Comparison of ENCODE assay signal across 23 cellular contexts in the genomic region with DNA sequence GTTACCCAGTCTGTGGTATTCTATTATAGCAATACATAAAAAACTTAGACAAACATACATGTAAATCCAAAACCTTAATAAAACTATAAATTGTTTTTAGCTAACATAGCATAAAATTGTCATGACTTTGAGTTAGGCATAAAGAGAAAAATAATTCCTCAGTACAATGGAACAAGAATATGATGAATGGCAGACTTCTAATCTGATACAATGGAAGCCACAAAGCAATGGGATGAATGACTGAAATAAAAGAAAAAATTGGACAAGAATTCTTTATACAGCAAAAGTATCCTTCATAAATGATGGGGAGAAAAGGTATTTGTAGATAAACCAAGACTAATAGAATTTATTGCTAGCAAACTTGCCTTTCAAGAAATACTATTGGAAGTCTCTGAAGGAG.
DNase-seq lines count a peak whose midpoint lies in the region; ATAC-seq, FAIRE-seq and TF ChIP-seq lines count a peak whose summit lies in the region.
"Had no signal": no experiment of that assay in that cellular context is flagged by ENCODE, and none has a peak within 500 bp of the region (broad histone marks: within the 10 kb centered on the region; RNA-seq: fewer than 3 reads in every experiment).

No MANE protein-coding gene starts in this region.

- H3K79me2 ChIP-seq in GM12878 (ENCODE audit: control insufficient read depth, insufficient read depth, low read length): no peaks in the 10 kb centered on the region

- BruUV-seq in GM12878 (replicated peaks; lab: Mats Ljungman, UMichigan): no TSS peak

- H3K36me3 ChIP-seq in GM12878 (ENCODE audit: control insufficient read depth in 2 of 2, insufficient read depth in 2 of 2, low read length in 1 of 2): no peaks in the 10 kb centered on the region
- H3K36me3 ChIP-seq: BLaER1 treated with 17β-estradiol and CSF1 and Interleukin-3, amounts not matched to agents 10 nM and 100 nM had no signal

- no peak for FAIRE-seq in GM12878 (lab: Jason Lieb, UNC)
- FAIRE-seq: A549, GM12892, GM18507 had no signal

- TF ChIP-seq RAD21 in GM12878 (IDR thresholded peaks at IDR 0.05; ENCODE audit: insufficient read depth, low read depth, low read length): no peak

- H2AFZ ChIP-seq in GM12878 (ENCODE audit: control insufficient read depth, low read depth, low read length): no peak overlapping the region

- TF ChIP-seq CTCF in GM12878 (IDR thresholded peaks at IDR 0.05 in 2 of 3, conservative IDR thresholded peaks at IDR 0.05 in 1 of 3; ENCODE audit: control insufficient read depth in 2 of 3, extremely low read depth in 1 of 3, insufficient read depth in 1 of 3, low read depth in 3 of 3, low read length in 3 of 3): no peak

- no peak overlapping the region for H3K4me2 ChIP-seq in GM12878 (ENCODE audit: control insufficient read depth, insufficient read depth)
- H3K4me2 ChIP-seq: A549; BLaER1 treated with 17β-estradiol and CSF1 and Interleukin-3, amounts not matched to agents 10 nM and 100 nM had no signal

- no peak for TF ChIP-seq EP300 in GM12878 (IDR thresholded peaks at IDR 0.05; ENCODE audit: borderline replicate concordance in 1 of 2, control insufficient read depth in 1 of 2, low read depth in 2 of 2, low read length in 2 of 2)

- H3K9me3 ChIP-seq in GM12878 (replicated peaks; ENCODE audit: control insufficient read depth, insufficient read depth, low read length): no peaks in the 10 kb centered on the region
- H3K9me3 ChIP-seq: A549 had no signal

- H3K4me1 ChIP-seq in GM12878 (ENCODE audit: control insufficient read depth, insufficient read depth, low read length): no peaks in the 10 kb centered on the region
- H3K4me1 ChIP-seq: A549; BLaER1 treated with 17β-estradiol and CSF1 and Interleukin-3, amounts not matched to agents 10 nM and 100 nM had no signal

- intact Hi-C loops in GM12878 (cut with micrococcal nuclease; ENCODE audit: unreplicated experiment): loop anchor here (5.0 to 10.0 kb wide), 2 partner anchors 753 to 816 kb away; no protein-coding TSS in a partner anchor

- TF ChIP-seq POLR2A in GM12878 (IDR thresholded peaks at IDR 0.05; ENCODE audit: low read depth, low read length): no peak

- SMC1A ChIA-PET in GM12878 (lab: Charles Lee; ENCODE audit: uncharacterized antibody, unreplicated experiment): interaction anchor here (0.7 to 1.3 kb wide), 2 partner anchors 312 to 816 kb away, joined by 3 read pairs; no protein-coding TSS in a partner anchor

- in situ Hi-C loops in Caki2 (cut with HindIII; ENCODE audit: low pct_unique_long_range_greater_than_20kb, low sequenced_read_pairs) (no loop called here), GM12878 (cut with MboI) (no loop called here)

- no peak overlapping the region for H3K4me3 ChIP-seq in GM12878
- H3K4me3 ChIP-seq: A549; BLaER1 treated with 17β-estradiol and CSF1 and Interleukin-3, amounts not matched to agents 10 nM and 100 nM had no signal

- ATAC-seq in GM12878: no peak
- ATAC-seq: A549 had no signal

- H3K27ac ChIP-seq in GM12878 (ENCODE audit: control insufficient read depth, insufficient read depth): no peak overlapping the region
- H3K27ac ChIP-seq: 22Rv1; A549; BLaER1 treated with 17β-estradiol and CSF1 and Interleukin-3, amounts not matched to agents 10 nM and 100 nM; C4-2B had no signal

- POLR2A ChIA-PET in GM12878 (lab: Charles Lee): no interaction called here

- RAD21 ChIA-PET in GM12878 (lab: Charles Lee; ENCODE audit: unreplicated experiment): no interaction called here

- H3K27me3 ChIP-seq in GM12878 (replicated peaks in 1 of 2; ENCODE audit: control insufficient read depth in 2 of 2, insufficient read depth in 2 of 2, low read length in 1 of 2): no peaks in the 10 kb centered on the region
- H3K27me3 ChIP-seq: BLaER1 treated with 17β-estradiol and CSF1 and Interleukin-3, amounts not matched to agents 10 nM and 100 nM had no signal

- DNase-seq in DMS53 (lab: John Stamatoyannopoulos, UW) (peak; percentile 7), DMS53 treated with DMSO at 0.1 percent for 48 hours (lab: John Stamatoyannopoulos, UW; ENCODE audit: unreplicated experiment) (no peak), Caki2 (ENCODE audit: low read depth) (peak; percentile 3), GM12878 (ENCODE audit: low read depth, low spot score) (no peak), D341Med (ENCODE audit: low spot score) (no peak), GM03348 (ENCODE audit: low spot score) (no peak)
- DNase-seq: AML-193; Calu3; CD4-positive, alpha-beta T cell; CD8-positive, alpha-beta memory T cell; COR-L47; DMS 273 treated with DMSO at 0.1 percent for 48 hours; DMS153; DMS79; DND-41; EL; GDM1 had no signal

- H4K20me1 ChIP-seq in GM12878 (ENCODE audit: control insufficient read depth, insufficient read depth): no peaks in the 10 kb centered on the region
- H4K20me1 ChIP-seq: BLaER1 treated with 17β-estradiol and CSF1 and Interleukin-3, amounts not matched to agents 10 nM and 100 nM had no signal

- H3K9ac ChIP-seq in GM12878 (ENCODE audit: control insufficient read depth, insufficient read depth, low read length): no peak overlapping the region
- H3K9ac ChIP-seq: BLaER1 treated with 17β-estradiol and CSF1 and Interleukin-3, amounts not matched to agents 10 nM and 100 nM had no signal

- CTCF ChIA-PET in GM12878 (lab: Yijun Ruan, JAX): interaction anchor here (0.7 to 1.1 kb wide), 2 partner anchors 11 to 229 kb away, joined by 3 read pairs; no protein-coding TSS in a partner anchor

TF ChIP-seq in GM12878, 131 proteins besides CTCF, POLR2A, EP300 and RAD21:
- no peak for TF ChIP-seq POU2F2 (IDR thresholded peaks at IDR 0.05; ENCODE audit: borderline replicate concordance, low read depth, low read length)
- TF ChIP-seq ESRRA (IDR thresholded peaks at IDR 0.05; ENCODE audit: low read length): no peak
- no peak for TF ChIP-seq SUZ12 (IDR thresholded peaks at IDR 0.05; ENCODE audit: unreplicated experiment)
- TF ChIP-seq ZNF24 (IDR thresholded peaks at IDR 0.05): 0 out of 2 replicates have a peak, but pooled peaks have one; percentile 55
- no peak for TF ChIP-seq PAX5 (IDR thresholded peaks at IDR 0.05; ENCODE audit: borderline replicate concordance, low read depth, low read length)

Comparison
In these comparisons a context has a peak if more than half of its experiments do, and no peak if none do; other contexts are left out.
1. DNase-seq: peak in DMS53 (single experiment) and Caki2 (single experiment); none in DMS53 treated with DMSO at 0.1 percent for 48 hours (single experiment), GM12878 (single experiment), D341Med (single experiment) and GM03348 (single experiment).